Comparison of ENCODE assay signal across 12 cellular contexts in the genomic region with DNA sequence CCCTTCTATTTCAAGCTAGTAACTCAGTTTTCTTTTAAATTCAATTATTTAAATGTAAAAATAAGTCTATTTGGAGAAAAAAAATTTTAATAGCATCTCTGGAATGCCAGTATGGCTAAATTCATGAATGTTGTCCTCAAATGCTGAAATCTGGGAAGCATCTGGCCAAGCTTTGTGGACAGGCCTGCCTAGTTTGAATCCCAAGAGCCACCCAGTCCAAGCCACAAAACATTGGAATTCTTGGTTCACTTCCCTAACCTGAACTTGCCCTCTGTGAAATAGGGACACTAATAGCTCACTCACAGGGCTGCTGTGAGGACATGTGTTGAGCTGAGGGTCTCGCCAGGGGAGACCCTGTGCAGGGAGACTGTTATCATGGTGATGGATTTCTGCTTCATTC. TPM values are rescaled to one million over a fixed set of nuclear protein-coding genes. Genes with fewer than 3 reads are reported as not detected.
"Had no signal": no experiment of that assay in that cellular context is flagged by ENCODE, and none has a peak within 500 bp of the region (broad histone marks: within the 10 kb centered on the region; RNA-seq: fewer than 3 reads in every experiment).

No MANE protein-coding gene starts in this region.

RNA-seq across cellular contexts. Expression of a gene that starts 37.2 kb away (rescaled TPM):
- total RNA-seq: esophagus squamous epithelium, glomerular endothelial cell, pancreas, posterior vena cava, pulmonary artery endothelial cell, smooth muscle cell, subcutaneous adipose tissue, thyroid gland, ureter, vagina had no signal
- polyA plus RNA-seq: keratinocyte, neural cell, pancreas, smooth muscle cell had no signal
